20 cellular contexts compared by ENCODE assay signal in the genomic region with DNA sequence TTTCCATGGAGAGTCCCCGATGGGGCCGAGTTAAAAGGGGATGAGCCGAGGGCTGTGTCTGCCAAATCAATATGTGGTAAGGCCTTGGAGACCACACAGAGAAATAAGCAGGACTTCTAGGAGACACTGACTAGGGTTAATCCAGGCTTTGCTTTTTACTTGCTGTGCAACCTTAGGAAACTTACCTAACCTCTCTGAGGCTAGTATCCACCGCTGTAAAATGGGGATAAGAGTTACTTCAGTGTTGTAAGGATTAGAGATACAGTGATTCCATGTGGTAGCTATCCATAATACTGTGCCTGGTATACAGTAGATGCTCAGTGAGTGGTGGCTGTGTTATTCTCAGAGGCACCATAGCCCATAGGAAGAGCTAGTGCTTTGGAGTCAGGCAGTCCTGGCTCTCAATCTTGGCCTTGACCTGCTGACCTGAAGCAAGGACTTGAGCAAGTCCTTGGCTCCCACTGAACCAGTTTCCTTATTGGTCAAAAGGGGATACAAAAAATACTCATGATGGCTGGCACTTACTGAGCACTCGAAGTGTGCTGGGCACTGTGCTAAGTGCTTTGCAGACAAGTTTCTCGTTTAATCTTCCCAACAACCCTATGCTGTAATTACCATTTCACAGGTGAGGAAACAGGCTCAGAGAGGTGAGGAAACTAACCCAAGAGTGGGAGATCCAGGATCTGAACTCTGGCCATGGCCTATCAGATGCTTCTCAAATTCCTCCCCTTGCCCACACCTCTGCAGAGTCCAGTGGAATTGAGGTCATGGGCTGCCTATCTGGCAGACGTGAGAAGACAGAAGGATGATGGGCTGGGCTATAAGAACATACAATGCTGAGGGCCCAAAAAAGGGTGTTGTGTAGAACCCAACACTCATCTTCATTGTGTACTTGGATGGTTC. TPM values are rescaled to one million over a fixed set of nuclear protein-coding genes. Genes with fewer than 3 reads are reported as not detected.
DNase-seq lines count a peak whose midpoint lies in the region; ATAC-seq and TF ChIP-seq lines count a peak whose summit lies in the region.
"Had no signal": no experiment of that assay in that cellular context is flagged by ENCODE, and none has a peak within 500 bp of the region (broad histone marks: within the 10 kb centered on the region; RNA-seq: fewer than 3 reads in every experiment).

No MANE protein-coding gene starts in this region.

- H3K36me3 ChIP-seq in cardiac muscle cell (no peaks in the 10 kb centered on the region), osteoblast (ENCODE audit: insufficient read depth, low read length) (no peaks in the 10 kb centered on the region), aorta (ENCODE audit: control insufficient read depth in 1 of 2, insufficient read depth in 2 of 2, low read length in 1 of 2) (no peaks in the 10 kb centered on the region)

- H3K4me3 ChIP-seq in cardiac muscle cell (no peak overlapping the region), osteoblast (ENCODE audit: insufficient read depth, low read length) (no peak overlapping the region), aorta (ENCODE audit: low read length in 2 of 2) (no peak overlapping the region)
- H3K4me3 ChIP-seq: SK-N-MC had no signal

- peaks cover 14% of the 10 kb centered on the region for H3K27me3 Mint-ChIP-seq in activated CD8-positive, alpha-beta T cell treated with anti-CD3 and anti-CD28 coated beads for 36 hours

- H3K27ac Mint-ChIP-seq in activated CD8-positive, alpha-beta T cell treated with anti-CD3 and anti-CD28 coated beads for 36 hours: no peak overlapping the region
- H3K27ac Mint-ChIP-seq: activated naive CD8-positive, alpha-beta T cell treated with anti-CD3 and anti-CD28 coated beads, Interleukin-2, amount 10 ng/mL, durations not matched to agents 7 days and 5 days; CD14-positive monocyte had no signal

- peak overlapping the region; percentile 51 for H2AFZ ChIP-seq in osteoblast (ENCODE audit: low read length)

- H3K4me3 Mint-ChIP-seq in activated CD8-positive, alpha-beta T cell treated with anti-CD3 and anti-CD28 coated beads for 36 hours: no peak overlapping the region
- H3K4me3 Mint-ChIP-seq: activated naive CD8-positive, alpha-beta T cell treated with anti-CD3 and anti-CD28 coated beads, Interleukin-2, amount 10 ng/mL, durations not matched to agents 7 days and 5 days; activated T-cell treated with anti-CD3 and anti-CD28 coated beads, Interleukin-2, amount 50 U/mL, for 4 hours; CD14-positive monocyte; effector memory CD8-positive, alpha-beta T cell; neural crest cell had no signal

- TF ChIP-seq CTCF in cardiac muscle cell (IDR thresholded peaks at IDR 0.05; ENCODE audit: low read depth, low read length) (no peak), osteoblast (IDR thresholded peaks at IDR 0.05; ENCODE audit: extremely low read depth, low read depth, low read length) (no peak)
- TF ChIP-seq CTCF in activated CD8-positive, alpha-beta T cell treated with anti-CD3 and anti-CD28 coated beads for 36 hours (IDR thresholded peaks at IDR 0.05): no peak

- peak overlapping the region; percentile 30 for H3K4me2 ChIP-seq in osteoblast (ENCODE audit: insufficient read depth, low read length)

- no peaks in the 10 kb centered on the region for H3K79me2 ChIP-seq in osteoblast (ENCODE audit: insufficient read depth, low read length)

- no peaks in the 10 kb centered on the region for H4K20me1 ChIP-seq in osteoblast (ENCODE audit: insufficient read depth, low read length)

- H3K9me3 ChIP-seq in cardiac muscle cell (ENCODE audit: low read depth): no peaks in the 10 kb centered on the region
- H3K9me3 ChIP-seq in osteoblast (ENCODE audit: low read depth, low read length): no peaks in the 10 kb centered on the region
- H3K9me3 ChIP-seq in aorta (ENCODE audit: control insufficient read depth, low read length): no peaks in the 10 kb centered on the region

- H3K9me3 Mint-ChIP-seq in activated CD8-positive, alpha-beta T cell treated with anti-CD3 and anti-CD28 coated beads for 36 hours: no peaks in the 10 kb centered on the region
- H3K9me3 Mint-ChIP-seq: activated naive CD8-positive, alpha-beta T cell treated with anti-CD3 and anti-CD28 coated beads, Interleukin-2, amount 10 ng/mL, durations not matched to agents 7 days and 5 days; activated T-cell treated with anti-CD3 and anti-CD28 coated beads, Interleukin-2, amount 50 U/mL, for 4 hours; effector memory CD8-positive, alpha-beta T cell; neural crest cell had no signal

- H3K27me3 ChIP-seq in cardiac muscle cell: no peaks in the 10 kb centered on the region
- H3K27me3 ChIP-seq in osteoblast (ENCODE audit: insufficient read depth, low read length): no peaks in the 10 kb centered on the region
- H3K27me3 ChIP-seq in aorta (ENCODE audit: control insufficient read depth in 1 of 2, insufficient read depth in 2 of 2, low read length in 1 of 2): no peaks in the 10 kb centered on the region

- intact Hi-C loops in Right ventricle myocardium inferior (cut with DNase I) (loop anchor here (1.0 kb wide), 1 partner anchor 11 kb away; no protein-coding TSS in a partner anchor), left cardiac atrium (cut with DNase I) (loop anchor here in 1 of 2 donors (2.0 to 5.0 kb wide), 2 partner anchors 13 to 291 kb away; a partner anchor contains a TSS), aorta (cut with DNase I) (loop anchor here (5.0 to 10.0 kb wide), 4 partner anchors 36 to 279 kb away; no protein-coding TSS in a partner anchor)
- intact Hi-C loops in activated CD8-positive, alpha-beta T cell treated with anti-CD3 and anti-CD28 coated beads for 36 hours (cut with micrococcal nuclease): no loop called here

- ATAC-seq in Right ventricle myocardium inferior: peak; percentile 0
- ATAC-seq in left cardiac atrium: no peak
- no peak for ATAC-seq in aorta (ENCODE audit: low FRiP score)
- ATAC-seq in activated CD8-positive, alpha-beta T cell treated with anti-CD3 and anti-CD28 coated beads for 36 hours: no peak
- ATAC-seq: activated T-cell treated with anti-CD3 and anti-CD28 coated beads, Interleukin-2, amount 50 U/mL, for 4 hours; effector memory CD8-positive, alpha-beta T cell had no signal

- DNase-seq in Right ventricle myocardium inferior (ENCODE audit: missing footprints) (no peak), left cardiac atrium (no peak), cardiac muscle cell (ENCODE audit: low read depth in 1 of 2, low spot score in 1 of 2) (no peak), osteoblast (ENCODE audit: insufficient read length, low spot score, missing footprints) (peak; percentile 65), aorta (no peak), hepatic stellate cell (ENCODE audit: low spot score) (no peak)
- DNase-seq in activated CD8-positive, alpha-beta memory T cell treated with anti-CD3 and anti-CD28 coated beads, Interleukin-2, amount 50 U/mL, for 48 hours: no peak
- no peak for DNase-seq in activated CD8-positive, alpha-beta T cell treated with anti-CD3 and anti-CD28 coated beads for 36 hours
- DNase-seq: activated naive CD8-positive, alpha-beta T cell treated with anti-CD3 and anti-CD28 coated beads, Interleukin-2, amount 10 ng/mL, durations not matched to agents 7 days and 5 days; activated T-cell treated with anti-CD3 and anti-CD28 coated beads, Interleukin-2, amount 50 U/mL, for 4 hours; central memory CD4-positive, alpha-beta T cell; effector memory CD8-positive, alpha-beta T cell; MV-4-11; NCI-H69; small intestine; trophoblast cell had no signal

- WGBS in aorta, 2 donors: 77 to 82% methylated on average over 7 of the region's 7 CpGs

- POLR2A ChIA-PET in activated CD8-positive, alpha-beta T cell treated with anti-CD3 and anti-CD28 coated beads for 36 hours (lab: Charles Lee): no interaction called here

- no peaks in the 10 kb centered on the region for H3K4me1 Mint-ChIP-seq in activated CD8-positive, alpha-beta T cell treated with anti-CD3 and anti-CD28 coated beads for 36 hours (ENCODE audit: low read depth)
- H3K4me1 Mint-ChIP-seq: activated naive CD8-positive, alpha-beta T cell treated with anti-CD3 and anti-CD28 coated beads, Interleukin-2, amount 10 ng/mL, durations not matched to agents 7 days and 5 days had no signal

- peak overlapping the region; percentile 92 for H3K27ac ChIP-seq in cardiac muscle cell
- peak overlapping the region; percentile 93 for H3K27ac ChIP-seq in osteoblast (ENCODE audit: low read depth, low read length)
- peak overlapping the region; percentile 23 to 81 for H3K27ac ChIP-seq in aorta (ENCODE audit: low read depth in 1 of 2, low read length in 2 of 2)
- H3K27ac ChIP-seq: foreskin keratinocyte, SK-N-MC had no signal

- CTCF ChIA-PET in activated CD8-positive, alpha-beta T cell treated with anti-CD3 and anti-CD28 coated beads for 36 hours (lab: Charles Lee): interaction anchor here (0.6 to 10.1 kb wide), 2 partner anchors 9 to 122 kb away, joined by 3 to 159 read pairs; no protein-coding TSS in a partner anchor

- H3K36me3 Mint-ChIP-seq in activated CD8-positive, alpha-beta T cell treated with anti-CD3 and anti-CD28 coated beads for 36 hours (ENCODE audit: low read depth): no peaks in the 10 kb centered on the region
- H3K36me3 Mint-ChIP-seq: activated naive CD8-positive, alpha-beta T cell treated with anti-CD3 and anti-CD28 coated beads, Interleukin-2, amount 10 ng/mL, durations not matched to agents 7 days and 5 days; CD14-positive monocyte had no signal

- H3K4me1 ChIP-seq in cardiac muscle cell (ENCODE audit: low read depth) (peaks cover 54% of the 10 kb centered on the region), osteoblast (ENCODE audit: insufficient read depth, low read length) (peaks cover 24% of the 10 kb centered on the region), aorta (ENCODE audit: control insufficient read depth in 1 of 2, insufficient read depth in 2 of 2, low read length in 2 of 2) (peaks cover 0 to 2% of the 10 kb centered on the region in 2 donors)
- H3K4me1 ChIP-seq: foreskin keratinocyte had no signal

RNA-seq across cellular contexts. Expression of a gene that starts 12.0 kb away (rescaled TPM):
- 13,356 TPM for total RNA-seq in Right ventricle myocardium inferior
- total RNA-seq in left cardiac atrium: 1,000 to 10,000 TPM; 5,895 to 7,519 TPM
- 37.2 and 47.0 TPM in 2 replicates for total RNA-seq in cardiac muscle cell
- polyA plus RNA-seq in cardiac muscle cell: 17.5 and 20.4 TPM in 2 replicates
- total RNA-seq in osteoblast: 0.72 and 1.2 TPM in 2 replicates
- 100 to 1,000 TPM; 282 to 314 TPM for total RNA-seq in aorta
- 100 to 1,000 TPM in 1 of 2 donors, 10 to 100 TPM in 1; 22.5 to 145 TPM for polyA plus RNA-seq in aorta
- not detected for total RNA-seq in activated CD8-positive, alpha-beta T cell treated with anti-CD3 and anti-CD28 coated beads for 36 hours
- total RNA-seq: activated naive CD8-positive, alpha-beta T cell treated with anti-CD3 and anti-CD28 coated beads, Interleukin-2, amount 10 ng/mL, durations not matched to agents 7 days and 5 days; foreskin keratinocyte had no signal

RNA-seq across cellular contexts. Expression of a gene that starts 18.5 kb away (rescaled TPM):
- total RNA-seq in Right ventricle myocardium inferior: 66.6 TPM
- total RNA-seq in left cardiac atrium: 10 to 100 TPM; 52.6 to 70.5 TPM
- total RNA-seq in cardiac muscle cell: 67.2 and 70.4 TPM in 2 replicates
- polyA plus RNA-seq in cardiac muscle cell: 104 and 117 TPM in 2 replicates
- total RNA-seq in osteoblast: 60.7 and 67.3 TPM in 2 replicates
- 10 to 100 TPM; 40.8 to 60.2 TPM for total RNA-seq in aorta
- 100 to 1,000 TPM in 1 of 2 donors, 10 to 100 TPM in 1; 64.7 to 127 TPM for polyA plus RNA-seq in aorta
- 100 to 1,000 TPM; 112 to 113 TPM for total RNA-seq in activated CD8-positive, alpha-beta T cell treated with anti-CD3 and anti-CD28 coated beads for 36 hours

RNA-seq across cellular contexts. Expression of a gene that starts 28.4 kb away (rescaled TPM):
- total RNA-seq in Right ventricle myocardium inferior: 119 TPM
- total RNA-seq in left cardiac atrium: 10 to 100 TPM; 94.6 to 94.9 TPM
- 275 and 292 TPM in 2 replicates for total RNA-seq in cardiac muscle cell
- polyA plus RNA-seq in cardiac muscle cell: 185 and 188 TPM in 2 replicates
- total RNA-seq in osteoblast: 24.2 and 26.4 TPM in 2 replicates
- 100 to 1,000 TPM; 261 to 453 TPM for total RNA-seq in aorta
- polyA plus RNA-seq in aorta: 1,000 to 10,000 TPM in 1 of 2 donors, 10 to 100 TPM in 1; 81.6 to 1,108 TPM
- total RNA-seq in activated CD8-positive, alpha-beta T cell treated with anti-CD3 and anti-CD28 coated beads for 36 hours: 1 to 10 TPM; 2.1 to 2.3 TPM
- polyA plus RNA-seq: CD14-positive monocyte had no signal

Comparison
In these comparisons a context has a peak if more than half of its experiments do, and no peak if none do; other contexts are left out.
1. RNA of a gene that starts 12.0 kb away (total RNA-seq): 13,356 TPM in Right ventricle myocardium inferior (single experiment), 5,895 to 7,519 TPM in left cardiac atrium, 282 to 314 TPM in aorta and 37.2 to 47.0 TPM in cardiac muscle cell; 0.72 to 1.2 TPM in osteoblast and not detected in activated CD8-positive, alpha-beta T cell treated with anti-CD3 and anti-CD28 coated beads for 36 hours; every median in the first group is over 10 times any median in the second.
2. Peak in every context shown above with its lines, with median percentiles within 50 percentile points of each other: H3K27ac ChIP-seq.